Comparison of ENCODE assay signal across 1 cellular context in genomic region chr2:153478289-153479261, GRCh38.
TF ChIP-seq lines count a peak whose summit lies in the region.

Gene RPRM, minus strand, starts transcription at chr2:153478762. Its CDS starts 197 bp downstream, at chr2:153478565.

TF ChIP-seq in HepG2, 621 proteins besides CTCF, POLR2A, EP300 and RAD21 (continued from another document and continues in another):
- TF ChIP-seq ZNF180 (CRISPR knock-in tag; IDR thresholded peaks at IDR 0.05; ENCODE audit: borderline replicate concordance, low read depth) (no peak), PHF20 (CRISPR knock-in tag; IDR thresholded peaks at IDR 0.05) (peak; percentile 33; the same call in 1 of the 2 replicates), ZNF766 (CRISPR knock-in tag; IDR thresholded peaks at IDR 0.05; ENCODE audit: borderline replicate concordance) (0 out of 2 replicates have a peak, but pooled peaks have one; percentile 49), HNRNPUL1 (IDR thresholded peaks at IDR 0.05; ENCODE audit: low read depth, low read length) (no peak), GTF3A (CRISPR knock-in tag; conservative IDR thresholded peaks at IDR 0.05) (no peak), ZNF292 (CRISPR knock-in tag; IDR thresholded peaks at IDR 0.05; ENCODE audit: borderline replicate concordance, low read depth) (no peak), ZNF3 (CRISPR knock-in tag; IDR thresholded peaks at IDR 0.05) (no peak), ZBTB38 (CRISPR knock-in tag; IDR thresholded peaks at IDR 0.05) (no peak), HMGXB3 (CRISPR knock-in tag; IDR thresholded peaks at IDR 0.05; ENCODE audit: borderline replicate concordance) (peak; percentile 80; the same call in 1 of the 2 replicates), ZNF83 (CRISPR knock-in tag; IDR thresholded peaks at IDR 0.05; ENCODE audit: borderline replicate concordance) (no peak), HIVEP1 (CRISPR knock-in tag; IDR thresholded peaks at IDR 0.05) (peak; percentile 47; the same call in 1 of the 2 replicates), ZNF781 (CRISPR knock-in tag; IDR thresholded peaks at IDR 0.05; ENCODE audit: borderline replicate concordance, not compliant biosample characterization) (no peak), GPN1 (CRISPR knock-in tag; IDR thresholded peaks at IDR 0.05; ENCODE audit: borderline replicate concordance) (no peak), GFI1 (CRISPR knock-in tag; IDR thresholded peaks at IDR 0.05; ENCODE audit: borderline replicate concordance) (no peak), HES4 (CRISPR knock-in tag; IDR thresholded peaks at IDR 0.05; ENCODE audit: borderline replicate concordance) (no peak), ZNF264 (CRISPR knock-in tag; IDR thresholded peaks at IDR 0.05) (0 out of 2 replicates have a peak, but pooled peaks have one; percentile 21), YEATS4 (CRISPR knock-in tag; IDR thresholded peaks at IDR 0.05; ENCODE audit: borderline replicate concordance) (no peak), GRHL1 (CRISPR knock-in tag; conservative IDR thresholded peaks at IDR 0.05) (no peak), ZNF362 (CRISPR knock-in tag; IDR thresholded peaks at IDR 0.05; ENCODE audit: borderline replicate concordance) (no peak), ZNF326 (CRISPR knock-in tag; IDR thresholded peaks at IDR 0.05; ENCODE audit: borderline replicate concordance) (no peak), CEBPB (IDR thresholded peaks at IDR 0.05; ENCODE audit: borderline replicate concordance, low read depth, low read length) (no peak), ZBTB49 (CRISPR knock-in tag; IDR thresholded peaks at IDR 0.05; ENCODE audit: borderline replicate concordance) (no peak), ZNF235 (CRISPR knock-in tag; IDR thresholded peaks at IDR 0.05; ENCODE audit: borderline replicate concordance) (peak; percentile 92; the same call in 1 of the 2 replicates), ZNF329 (CRISPR knock-in tag; IDR thresholded peaks at IDR 0.05; ENCODE audit: low read depth) (no peak), ZNF431 (CRISPR knock-in tag; IDR thresholded peaks at IDR 0.05; ENCODE audit: borderline replicate concordance, low read depth) (peak; percentile 50; the same call in 1 of the 2 replicates), TBL1XR1 (IDR thresholded peaks at IDR 0.05; ENCODE audit: borderline replicate concordance, low read length, partially characterized antibody) (peak; percentile 17), SATB2 (CRISPR knock-in tag; IDR thresholded peaks at IDR 0.05) (no peak), MIER3 (CRISPR knock-in tag; IDR thresholded peaks at IDR 0.05; ENCODE audit: borderline replicate concordance) (no peak), NFATC3 (CRISPR knock-in tag; IDR thresholded peaks at IDR 0.05) (no peak), PHF21A (CRISPR knock-in tag; IDR thresholded peaks at IDR 0.05) (peak; percentile 50; the same call in 1 of the 2 replicates), ZNF574 (CRISPR knock-in tag; IDR thresholded peaks at IDR 0.05) (peak; percentile 88), ZNF768 (CRISPR knock-in tag; IDR thresholded peaks at IDR 0.05) (no peak)
- TF ChIP-seq, protein P1, sequence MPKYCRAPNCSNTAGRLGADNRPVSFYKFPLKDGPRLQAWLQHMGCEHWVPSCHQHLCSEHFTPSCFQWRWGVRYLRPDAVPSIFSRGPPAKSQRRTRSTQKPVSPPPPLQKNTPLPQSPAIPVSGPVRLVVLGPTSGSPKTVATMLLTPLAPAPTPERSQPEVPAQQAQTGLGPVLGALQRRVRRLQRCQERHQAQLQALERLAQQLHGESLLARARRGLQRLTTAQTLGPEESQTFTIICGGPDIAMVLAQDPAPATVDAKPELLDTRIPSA (CRISPR knock-in tag; IDR thresholded peaks at IDR 0.05; ENCODE audit: borderline replicate concordance) = no peak
- TF ChIP-seq, protein P2, sequence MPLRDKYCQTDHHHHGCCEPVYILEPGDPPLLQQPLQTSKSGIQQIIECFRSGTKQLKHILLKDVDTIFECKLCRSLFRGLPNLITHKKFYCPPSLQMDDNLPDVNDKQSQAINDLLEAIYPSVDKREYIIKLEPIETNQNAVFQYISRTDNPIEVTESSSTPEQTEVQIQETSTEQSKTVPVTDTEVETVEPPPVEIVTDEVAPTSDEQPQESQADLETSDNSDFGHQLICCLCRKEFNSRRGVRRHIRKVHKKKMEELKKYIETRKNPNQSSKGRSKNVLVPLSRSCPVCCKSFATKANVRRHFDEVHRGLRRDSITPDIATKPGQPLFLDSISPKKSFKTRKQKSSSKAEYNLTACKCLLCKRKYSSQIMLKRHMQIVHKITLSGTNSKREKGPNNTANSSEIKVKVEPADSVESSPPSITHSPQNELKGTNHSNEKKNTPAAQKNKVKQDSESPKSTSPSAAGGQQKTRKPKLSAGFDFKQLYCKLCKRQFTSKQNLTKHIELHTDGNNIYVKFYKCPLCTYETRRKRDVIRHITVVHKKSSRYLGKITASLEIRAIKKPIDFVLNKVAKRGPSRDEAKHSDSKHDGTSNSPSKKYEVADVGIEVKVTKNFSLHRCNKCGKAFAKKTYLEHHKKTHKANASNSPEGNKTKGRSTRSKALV (CRISPR knock-in tag; IDR thresholded peaks at IDR 0.05) = 0 out of 2 replicates have a peak, but pooled peaks have one; percentile 54
- TF ChIP-seq, protein P3, sequence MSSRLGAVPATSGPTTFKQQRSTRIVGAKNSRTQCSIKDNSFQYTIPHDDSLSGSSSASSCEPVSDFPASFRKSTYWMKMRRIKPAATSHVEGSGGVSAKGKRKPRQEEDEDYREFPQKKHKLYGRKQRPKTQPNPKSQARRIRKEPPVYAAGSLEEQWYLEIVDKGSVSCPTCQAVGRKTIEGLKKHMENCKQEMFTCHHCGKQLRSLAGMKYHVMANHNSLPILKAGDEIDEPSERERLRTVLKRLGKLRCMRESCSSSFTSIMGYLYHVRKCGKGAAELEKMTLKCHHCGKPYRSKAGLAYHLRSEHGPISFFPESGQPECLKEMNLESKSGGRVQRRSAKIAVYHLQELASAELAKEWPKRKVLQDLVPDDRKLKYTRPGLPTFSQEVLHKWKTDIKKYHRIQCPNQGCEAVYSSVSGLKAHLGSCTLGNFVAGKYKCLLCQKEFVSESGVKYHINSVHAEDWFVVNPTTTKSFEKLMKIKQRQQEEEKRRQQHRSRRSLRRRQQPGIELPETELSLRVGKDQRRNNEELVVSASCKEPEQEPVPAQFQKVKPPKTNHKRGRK (CRISPR knock-in tag; IDR thresholded peaks at IDR 0.05) = peak; percentile 18; the same call in 1 of the 2 replicates
- TF ChIP-seq, protein P4, sequence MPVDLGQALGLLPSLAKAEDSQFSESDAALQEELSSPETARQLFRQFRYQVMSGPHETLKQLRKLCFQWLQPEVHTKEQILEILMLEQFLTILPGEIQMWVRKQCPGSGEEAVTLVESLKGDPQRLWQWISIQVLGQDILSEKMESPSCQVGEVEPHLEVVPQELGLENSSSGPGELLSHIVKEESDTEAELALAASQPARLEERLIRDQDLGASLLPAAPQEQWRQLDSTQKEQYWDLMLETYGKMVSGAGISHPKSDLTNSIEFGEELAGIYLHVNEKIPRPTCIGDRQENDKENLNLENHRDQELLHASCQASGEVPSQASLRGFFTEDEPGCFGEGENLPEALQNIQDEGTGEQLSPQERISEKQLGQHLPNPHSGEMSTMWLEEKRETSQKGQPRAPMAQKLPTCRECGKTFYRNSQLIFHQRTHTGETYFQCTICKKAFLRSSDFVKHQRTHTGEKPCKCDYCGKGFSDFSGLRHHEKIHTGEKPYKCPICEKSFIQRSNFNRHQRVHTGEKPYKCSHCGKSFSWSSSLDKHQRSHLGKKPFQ (CRISPR knock-in tag; IDR thresholded peaks at IDR 0.05; ENCODE audit: insufficient replicate concordance) = no peak
- TF ChIP-seq, protein P5, sequence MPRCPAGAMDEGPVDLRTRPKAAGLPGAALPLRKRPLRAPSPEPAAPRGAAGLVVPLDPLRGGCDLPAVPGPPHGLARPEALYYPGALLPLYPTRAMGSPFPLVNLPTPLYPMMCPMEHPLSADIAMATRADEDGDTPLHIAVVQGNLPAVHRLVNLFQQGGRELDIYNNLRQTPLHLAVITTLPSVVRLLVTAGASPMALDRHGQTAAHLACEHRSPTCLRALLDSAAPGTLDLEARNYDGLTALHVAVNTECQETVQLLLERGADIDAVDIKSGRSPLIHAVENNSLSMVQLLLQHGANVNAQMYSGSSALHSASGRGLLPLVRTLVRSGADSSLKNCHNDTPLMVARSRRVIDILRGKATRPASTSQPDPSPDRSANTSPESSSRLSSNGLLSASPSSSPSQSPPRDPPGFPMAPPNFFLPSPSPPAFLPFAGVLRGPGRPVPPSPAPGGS (CRISPR knock-in tag; IDR thresholded peaks at IDR 0.05) = no peak
